ENCODE assay signal across 12 cellular contexts in the genomic region with DNA sequence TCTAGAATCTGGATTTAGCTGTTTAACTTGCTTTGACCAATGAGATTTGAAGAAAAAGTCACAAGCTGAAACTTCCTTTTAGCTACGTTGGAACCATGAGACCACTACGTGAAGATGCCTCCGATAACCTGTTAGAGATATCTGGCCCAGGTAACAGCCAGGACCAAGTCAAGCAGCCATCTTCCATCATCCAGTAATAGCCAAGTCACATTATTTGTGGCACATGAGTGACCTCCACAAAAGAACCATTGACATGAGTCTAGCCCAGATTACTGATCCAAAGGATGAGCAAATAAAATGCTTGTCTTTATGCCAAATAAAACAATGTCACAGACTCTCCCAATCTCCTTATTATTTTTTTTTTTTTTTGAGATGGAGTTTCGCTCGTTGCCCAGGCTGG. TPM values are rescaled to one million over a fixed set of nuclear protein-coding genes. Genes with fewer than 3 reads are reported as not detected.
DNase-seq lines count a peak whose midpoint lies in the region; ATAC-seq and TF ChIP-seq lines count a peak whose summit lies in the region.
"Had no signal": no experiment of that assay in that cellular context is flagged by ENCODE, and none has a peak within 500 bp of the region (broad histone marks: within the 10 kb centered on the region; RNA-seq: fewer than 3 reads in every experiment).

No MANE protein-coding gene starts in this region.

- H3K27ac Mint-ChIP-seq in WTC11, result peak overlapping the region; percentile 82
- H3K27ac Mint-ChIP-seq in immature natural killer cell, result no peak overlapping the region

- peak overlapping the region in 4 of 11 experiments; percentile 89 to 95 (median 94); a peak in 3 of 22 replicates for H3K9ac ChIP-seq in BLaER1 treated with 17β-estradiol and CSF1 and Interleukin-3, amounts not matched to agents 10 nM and 100 nM

- CTCF ChIA-PET in WTC11 (lab: Charles Lee), result no interaction called here

- H3K27ac ChIP-seq in BLaER1 treated with 17β-estradiol and CSF1 and Interleukin-3, amounts not matched to agents 10 nM and 100 nM, result no peak overlapping the region; a peak in 1 of 22 replicates

- no peak for TF ChIP-seq CTCF in WTC11 (IDR thresholded peaks at IDR 0.05)

- H3K4me3 ChIP-seq in BLaER1 treated with 17β-estradiol and CSF1 and Interleukin-3, amounts not matched to agents 10 nM and 100 nM, result peak overlapping the region in 8 of 10 experiments; percentile 73 to 82 (median 77); a peak in 11 of 20 replicates
- H3K4me3 ChIP-seq: mucosa of descending colon had no signal

- H4K20me1 ChIP-seq in BLaER1 treated with 17β-estradiol and CSF1 and Interleukin-3, amounts not matched to agents 10 nM and 100 nM, result no peaks in the 10 kb centered on the region

- peaks cover 28% of the 10 kb centered on the region for H3K4me1 Mint-ChIP-seq in WTC11
- peaks cover 20 to 26% of the 10 kb centered on the region in 2 donors for H3K4me1 Mint-ChIP-seq in immature natural killer cell

- peaks cover 16 to 34% (median 25%) of the 10 kb centered on the region in 10 experiments for H3K4me1 ChIP-seq in BLaER1 treated with 17β-estradiol and CSF1 and Interleukin-3, amounts not matched to agents 10 nM and 100 nM

- peak; percentile 23 for DNase-seq in EL
- DNase-seq in WTC11 (ENCODE audit: low spot score), result no peak
- no peak for DNase-seq in immature natural killer cell
- DNase-seq in NCI-H146 (lab: John Stamatoyannopoulos, UW), result no peak
- no peak for DNase-seq in NOMO-1 treated with dmso at 0.1 percent for 144 hours (lab: John Stamatoyannopoulos, UW; ENCODE audit: unreplicated experiment)
- DNase-seq: caudate nucleus, mucosa of descending colon had no signal

- H3K36me3 Mint-ChIP-seq in WTC11 (peaks cover 24% of the 10 kb centered on the region), immature natural killer cell (no peaks in the 10 kb centered on the region)

- no peaks in the 10 kb centered on the region for H3K27me3 ChIP-seq in BLaER1 treated with 17β-estradiol and CSF1 and Interleukin-3, amounts not matched to agents 10 nM and 100 nM

- H3K27me3 Mint-ChIP-seq in WTC11 (ENCODE audit: low read depth) (no peaks in the 10 kb centered on the region), immature natural killer cell (ENCODE audit: low read depth in 3 of 3) (peaks cover 2 to 8% (median 4%) of the 10 kb centered on the region in 3 donors)

- peaks cover 0 to 26% (median 16%) of the 10 kb centered on the region in 11 experiments; a peak in 12 of 22 replicates for H3K36me3 ChIP-seq in BLaER1 treated with 17β-estradiol and CSF1 and Interleukin-3, amounts not matched to agents 10 nM and 100 nM

- peak overlapping the region in 10 of 11 experiments; percentile 75 to 96 (median 86); a peak in 20 of 22 replicates for H3K4me2 ChIP-seq in BLaER1 treated with 17β-estradiol and CSF1 and Interleukin-3, amounts not matched to agents 10 nM and 100 nM

- ATAC-seq in WTC11, result no peak
- no peak for ATAC-seq in GM21717 (IDR thresholded peaks at IDR 0.05; ENCODE audit: unreplicated experiment)
- no peak for ATAC-seq in activated CD4-positive, CD25-positive, alpha-beta regulatory T cell treated with anti-CD3 and anti-CD28 coated beads, Interleukin-2, amount 50 U/mL, for 24 hours
- ATAC-seq: esophagus mucosa, mucosa of descending colon had no signal

- H3K9me3 ChIP-seq in BLaER1 treated with 17β-estradiol and CSF1 and Interleukin-3, amounts not matched to agents 10 nM and 100 nM (replicated peaks in 1 of 11), result peaks cover 0 to 15% (median 7%) of the 10 kb centered on the region in 11 experiments; a peak in 13 of 22 replicates
- H3K9me3 ChIP-seq: HAP-1, mucosa of descending colon had no signal

- peak overlapping the region; percentile 75 for H3K4me3 Mint-ChIP-seq in WTC11
- H3K4me3 Mint-ChIP-seq in immature natural killer cell, result peak overlapping the region; percentile 34 to 91 (median 45)

- peaks cover 6% of the 10 kb centered on the region for H3K9me3 Mint-ChIP-seq in WTC11
- H3K9me3 Mint-ChIP-seq in immature natural killer cell, result no peaks in the 10 kb centered on the region

- POLR2A ChIA-PET in WTC11 (lab: Charles Lee), result interaction anchor here (2.4 kb wide), 1 partner anchor 146 kb away, joined by 22 read pairs; the partner anchor contains the start of gene ELOVL7

TF ChIP-seq in WTC11, 78 proteins besides CTCF, POLR2A, EP300 and RAD21:
- TF ChIP-seq JUN (CRISPR knock-in tag; IDR thresholded peaks at IDR 0.05), result no peak
- TF ChIP-seq CBFB (CRISPR knock-in tag; IDR thresholded peaks at IDR 0.05; ENCODE audit: low read depth), result no peak
- no peak for TF ChIP-seq ZNF423 (CRISPR knock-in tag; IDR thresholded peaks at IDR 0.05)
- TF ChIP-seq ZNF138 (CRISPR knock-in tag; conservative IDR thresholded peaks at IDR 0.05), result no peak
- TF ChIP-seq, protein P1, sequence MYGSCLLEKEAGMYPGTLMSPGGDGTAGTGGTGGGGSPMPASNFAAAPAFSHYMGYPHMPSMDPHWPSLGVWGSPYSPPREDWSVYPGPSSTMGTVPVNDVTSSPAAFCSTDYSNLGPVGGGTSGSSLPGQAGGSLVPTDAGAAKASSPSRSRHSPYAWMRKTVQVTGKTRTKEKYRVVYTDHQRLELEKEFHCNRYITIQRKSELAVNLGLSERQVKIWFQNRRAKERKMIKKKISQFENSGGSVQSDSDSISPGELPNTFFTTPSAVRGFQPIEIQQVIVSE (CRISPR knock-in tag; IDR thresholded peaks at IDR 0.05; ENCODE audit: borderline replicate concordance), result no peak
- no peak for TF ChIP-seq KAT7 (CRISPR knock-in tag; IDR thresholded peaks at IDR 0.05; ENCODE audit: borderline replicate concordance)
- TF ChIP-seq ZNF232 (CRISPR knock-in tag; IDR thresholded peaks at IDR 0.05), result no peak
- TF ChIP-seq GABPB1 (CRISPR knock-in tag; IDR thresholded peaks at IDR 0.05), result no peak
- TF ChIP-seq ZNF416 (CRISPR knock-in tag; IDR thresholded peaks at IDR 0.05), result no peak
- no peak for TF ChIP-seq PRDM15 (CRISPR knock-in tag; IDR thresholded peaks at IDR 0.05)
- no peak for TF ChIP-seq SMAD3 (CRISPR knock-in tag; IDR thresholded peaks at IDR 0.05; ENCODE audit: borderline replicate concordance)
- no peak for TF ChIP-seq ZBTB21 (CRISPR knock-in tag; IDR thresholded peaks at IDR 0.05; ENCODE audit: borderline replicate concordance)

RNA-seq across cellular contexts. Expression of gene DEPDC1B, which starts 1.6 kb away (rescaled TPM):
- total RNA-seq in WTC11 (2021), result 47.2 to 55.1 TPM (median 50.5 TPM) in 3 replicates
- polyA plus RNA-seq in immature natural killer cell, result 1 to 10 TPM in 1 of 3 donors, under 1 TPM in 2; 0.67 to 1.4 (median 0.88) TPM
